In the genomic region with DNA sequence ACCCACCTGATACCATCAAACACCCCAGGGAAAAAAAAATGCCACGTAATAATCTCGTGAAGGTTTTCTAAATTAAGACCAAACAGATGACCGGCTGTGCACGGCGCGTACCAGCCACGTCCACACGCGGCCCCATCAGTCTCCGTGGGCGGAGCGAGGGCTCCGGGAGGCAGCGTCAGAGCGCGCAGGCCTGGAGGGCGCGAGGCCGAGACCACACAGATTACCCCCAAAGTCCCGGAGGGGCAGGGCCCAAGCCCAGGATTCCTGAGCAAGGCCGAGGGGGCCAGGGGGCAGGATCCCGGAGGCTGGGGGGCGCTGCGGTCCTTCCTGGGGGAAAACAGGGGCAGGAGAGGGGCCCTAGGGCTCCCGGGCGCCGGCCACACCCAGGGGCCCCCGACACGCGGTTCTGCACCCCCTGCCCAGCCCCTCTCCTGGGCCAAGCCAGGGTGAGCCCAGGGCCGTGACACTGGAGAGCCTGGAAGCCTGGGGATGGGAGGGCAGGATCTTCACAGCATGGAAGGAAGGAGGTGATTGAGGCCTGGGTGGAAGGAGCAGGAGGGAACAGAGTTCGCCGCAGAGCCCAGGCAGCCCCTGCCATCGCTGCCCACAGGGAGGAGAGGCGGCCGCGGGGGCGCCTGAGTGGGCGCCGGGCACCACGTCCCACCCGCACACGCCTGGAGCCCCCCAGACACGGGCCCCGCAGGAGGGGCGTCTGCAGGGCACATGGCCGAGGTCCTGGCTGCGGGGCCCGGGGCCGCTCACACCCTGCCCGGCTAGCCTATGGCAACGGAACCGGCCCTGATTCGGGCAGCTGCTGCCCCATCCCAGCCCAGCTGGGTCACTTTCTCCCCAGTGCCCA, we compare ENCODE assay signal across 16 cellular contexts.
"Had no signal": no experiment of that assay in that cellular context is flagged by ENCODE, and none has a peak within 500 bp of the region (broad histone marks: within the 10 kb centered on the region; RNA-seq: fewer than 3 reads in every experiment).

No MANE protein-coding gene starts in this region.

- H3K27ac ChIP-seq: foreskin keratinocyte, heart right ventricle, SJSA1, tibial nerve had no signal

- H3K4me1 Mint-ChIP-seq: activated CD4-positive, alpha-beta memory T cell treated with anti-CD3 and anti-CD28 coated beads, Interleukin-2, amount 10 ng/mL, durations not matched to agents 7 days and 5 days; activated naive CD8-positive, alpha-beta T cell treated with anti-CD3 and anti-CD28 coated beads, Interleukin-2, amount 10 ng/mL, durations not matched to agents 7 days and 5 days; naive thymus-derived CD4-positive, alpha-beta T cell had no signal

- DNase-seq: activated CD4-positive, alpha-beta memory T cell treated with anti-CD3 and anti-CD28 coated beads, Interleukin-2, amount 10 ng/mL, durations not matched to agents 7 days and 5 days; activated CD4-positive, alpha-beta T cell treated with anti-CD3 and anti-CD28 coated beads for 1 hour; activated CD8-positive, alpha-beta memory T cell treated with anti-CD3 and anti-CD28 coated beads, Interleukin-2, amount 50 U/mL, for 48 hours; activated naive CD8-positive, alpha-beta T cell treated with anti-CD3 and anti-CD28 coated beads, Interleukin-2, amount 10 ng/mL, durations not matched to agents 7 days and 5 days; anterior cingulate cortex; foreskin keratinocyte; naive thymus-derived CD4-positive, alpha-beta T cell; stimulated activated CD4-positive, alpha-beta T cell treated with anti-CD3 and anti-CD28 coated beads, Interleukin-15, amount 100 ng/mL, for 24 hours; T-helper 9 cell had no signal

- H3K9me3 ChIP-seq: SJSA1 had no signal

- H3K36me3 ChIP-seq: heart right ventricle, SJSA1, tibial nerve had no signal

- H3K27me3 ChIP-seq: SJSA1 had no signal

- H3K36me3 Mint-ChIP-seq: activated naive CD8-positive, alpha-beta T cell treated with anti-CD3 and anti-CD28 coated beads, Interleukin-2, amount 10 ng/mL, durations not matched to agents 7 days and 5 days had no signal

- H3K27ac Mint-ChIP-seq: activated CD4-positive, alpha-beta memory T cell treated with anti-CD3 and anti-CD28 coated beads, Interleukin-2, amount 10 ng/mL, durations not matched to agents 7 days and 5 days; activated naive CD8-positive, alpha-beta T cell treated with anti-CD3 and anti-CD28 coated beads, Interleukin-2, amount 10 ng/mL, durations not matched to agents 7 days and 5 days; naive thymus-derived CD4-positive, alpha-beta T cell; progenitor cell of endocrine pancreas had no signal

- ATAC-seq: foreskin keratinocyte; naive thymus-derived CD4-positive, alpha-beta T cell had no signal

- H3K4me3 Mint-ChIP-seq: activated CD4-positive, alpha-beta memory T cell treated with anti-CD3 and anti-CD28 coated beads, Interleukin-2, amount 10 ng/mL, durations not matched to agents 7 days and 5 days; activated naive CD8-positive, alpha-beta T cell treated with anti-CD3 and anti-CD28 coated beads, Interleukin-2, amount 10 ng/mL, durations not matched to agents 7 days and 5 days; naive thymus-derived CD4-positive, alpha-beta T cell had no signal

- FAIRE-seq: colon, keratinocyte had no signal

- H3K4me1 ChIP-seq: foreskin keratinocyte, heart right ventricle, SJSA1, tibial nerve had no signal

- H3K4me3 ChIP-seq: heart right ventricle, lung, SJSA1, tibial nerve had no signal
